ENCODE assay signal across 29 cellular contexts in genomic region chr6:132253906-132254305, GRCh38.
"Had no signal": no experiment of that assay in that cellular context is flagged by ENCODE, and none has a peak within 500 bp of the region (broad histone marks: within the 10 kb centered on the region; RNA-seq: fewer than 3 reads in every experiment).

No MANE protein-coding gene starts in this region.

- H3K9me3 Mint-ChIP-seq: dendritic cell treated with granulocyte-macrophage colony-stimulating factor and Interleukin-4, amounts not matched to agents 40 ng/mL and 50 ng/mL, for 4 days; immature natural killer cell; natural killer cell; stimulated activated effector memory CD8-positive, alpha-beta T cell treated with anti-CD3 and anti-CD28 coated beads, Interleukin-12 subunit alpha, Interleukin-12 subunit beta, amount 100 ng/mL, for 72 hours; type B pancreatic cell had no signal

- FAIRE-seq: keratinocyte had no signal

- H3K27ac ChIP-seq: colonic mucosa, epithelial cell of prostate, heart right ventricle, lower lobe of right lung, ovary, psoas muscle, sigmoid colon, stomach, testis, tibial artery had no signal

- H3K4me3 ChIP-seq: colonic mucosa, heart right ventricle, lower lobe of right lung, ovary, psoas muscle, sigmoid colon, stomach, testis, tibial artery had no signal

- H3K27ac Mint-ChIP-seq: dendritic cell treated with granulocyte-macrophage colony-stimulating factor and Interleukin-4, amounts not matched to agents 40 ng/mL and 50 ng/mL, for 4 days; endodermal cell; immature natural killer cell; natural killer cell; stimulated activated effector memory CD8-positive, alpha-beta T cell treated with anti-CD3 and anti-CD28 coated beads, Interleukin-12 subunit alpha, Interleukin-12 subunit beta, amount 100 ng/mL, for 72 hours; type B pancreatic cell had no signal

- H3K36me3 ChIP-seq: colonic mucosa, heart right ventricle, lower lobe of right lung, ovary, sigmoid colon, stomach, tibial artery had no signal

- ATAC-seq: esophagus mucosa; heart right ventricle; left ventricle myocardium superior; lower lobe of right lung; natural killer cell; psoas muscle; right cardiac atrium; stimulated activated effector memory CD8-positive, alpha-beta T cell treated with anti-CD3 and anti-CD28 coated beads, Interleukin-12 subunit alpha, Interleukin-12 subunit beta, amount 100 ng/mL, for 72 hours had no signal

- H3K4me1 Mint-ChIP-seq: immature natural killer cell; natural killer cell; stimulated activated effector memory CD8-positive, alpha-beta T cell treated with anti-CD3 and anti-CD28 coated beads, Interleukin-12 subunit alpha, Interleukin-12 subunit beta, amount 100 ng/mL, for 72 hours had no signal

- H3K4me1 ChIP-seq: colonic mucosa, heart right ventricle, lower lobe of right lung, psoas muscle, sigmoid colon, testis, tibial artery had no signal

- H3K27me3 Mint-ChIP-seq: type B pancreatic cell had no signal

- H3K27me3 ChIP-seq: colonic mucosa, ovary, sigmoid colon, stomach, testis, tibial artery had no signal

- H3K4me3 Mint-ChIP-seq: dendritic cell treated with granulocyte-macrophage colony-stimulating factor and Interleukin-4, amounts not matched to agents 40 ng/mL and 50 ng/mL, for 4 days; endodermal cell; immature natural killer cell; natural killer cell; stimulated activated effector memory CD8-positive, alpha-beta T cell treated with anti-CD3 and anti-CD28 coated beads, Interleukin-12 subunit alpha, Interleukin-12 subunit beta, amount 100 ng/mL, for 72 hours; type B pancreatic cell had no signal

- H3K9me3 ChIP-seq: colonic mucosa, lower lobe of right lung, psoas muscle, testis, tibial artery had no signal

- H3K36me3 Mint-ChIP-seq: immature natural killer cell; natural killer cell; stimulated activated effector memory CD8-positive, alpha-beta T cell treated with anti-CD3 and anti-CD28 coated beads, Interleukin-12 subunit alpha, Interleukin-12 subunit beta, amount 100 ng/mL, for 72 hours; type B pancreatic cell had no signal

- DNase-seq: colonic mucosa; effector CD8-positive, alpha-beta T cell; endodermal cell; foreskin melanocyte; glutamatergic neuron; heart right ventricle; hippocampal formation; immature natural killer cell; left ventricle myocardium superior; lower lobe of right lung; natural killer cell; occipital lobe; ovary; posterior cingulate gyrus; psoas muscle; right cardiac atrium; sigmoid colon; stimulated activated CD4-positive, alpha-beta T cell treated with anti-CD3 and anti-CD28 coated beads, Interleukin-2, amount 100 ng/mL, for 24 hours; stimulated activated CD4-positive, alpha-beta T cell treated with anti-CD3 and anti-CD28 coated beads, Interleukin-4, amount 100 ng/mL, for 24 hours; stimulated activated naive CD4-positive, alpha-beta T cell treated with Interleukin-2 at 50 U/mL for 16 hours; stomach; testis; tibial artery had no signal
